ENCODE assay signal across 8 cellular contexts in genomic region chr11:118921121-118921928, GRCh38. TPM values are rescaled to one million over a fixed set of nuclear protein-coding genes. Genes with fewer than 3 reads are reported as not detected.
DNase-seq lines count a peak whose midpoint lies in the region; ATAC-seq lines count a peak whose summit lies in the region.

No MANE protein-coding gene starts in this region.

- intact Hi-C loops in Right ventricle myocardium superior (cut with DNase I) (no loop called here), posterior vena cava (cut with DNase I) (no loop called here)

- peak; percentile 6 for ATAC-seq in Right ventricle myocardium superior (ENCODE audit: poor library complexity)

- peak; percentile 22 for DNase-seq in SIG-M5 treated with dmso at 0.1 percent for 504 hours (lab: John Stamatoyannopoulos, UW; ENCODE audit: unreplicated experiment)
- DNase-seq in SIG-M5 (lab: John Stamatoyannopoulos, UW), result no peak
- DNase-seq in activated T-cell treated with anti-CD3 and anti-CD28 coated beads, Interleukin-2, amount 50 U/mL, for 48 hours, result peak; percentile 35 to 50
- DNase-seq in Right ventricle myocardium superior, result peak; percentile 79
- DNase-seq in posterior vena cava (ENCODE audit: low spot score), result peak; percentile 94
- DNase-seq in NCI-H2171 (lab: John Stamatoyannopoulos, UW), result no peak
- no peak for DNase-seq in activated gamma-delta T cell (lab: John Stamatoyannopoulos, UW)
- no peak for DNase-seq in NCI-H1694 (lab: John Stamatoyannopoulos, UW)

RNA-seq across cellular contexts. Expression of gene BCL9L, which starts 4.4 kb away (rescaled TPM):
- total RNA-seq in Right ventricle myocardium superior (36.6 TPM), posterior vena cava (10 to 100 TPM; 89.2 to 89.5 TPM)

RNA-seq across cellular contexts. Expression of gene UPK2, which starts 34.8 kb away (rescaled TPM):
- total RNA-seq in Right ventricle myocardium superior (not detected), posterior vena cava (not detected)

RNA-seq across cellular contexts. Expression of gene CXCR5, which starts 37.6 kb away (rescaled TPM):
- not detected for total RNA-seq in Right ventricle myocardium superior
- under 1 TPM in 1 of 2 donors, not detected in 1; 0.10 TPM for total RNA-seq in posterior vena cava

RNA-seq across cellular contexts. Expression of gene FOXR1, which starts 50.2 kb away (rescaled TPM):
- total RNA-seq in Right ventricle myocardium superior (not detected), posterior vena cava (not detected)

Comparison
In these comparisons a context has a peak if more than half of its experiments do, and no peak if none do; other contexts are left out.
1. DNase-seq: peak in SIG-M5 treated with dmso at 0.1 percent for 504 hours (single experiment), activated T-cell treated with anti-CD3 and anti-CD28 coated beads, Interleukin-2, amount 50 U/mL, for 48 hours (2 of 2), Right ventricle myocardium superior (single experiment) and posterior vena cava (single experiment); none in SIG-M5 (single experiment), NCI-H2171 (single experiment), activated gamma-delta T cell (single experiment) and NCI-H1694 (single experiment).